In genomic region chr2:46852124-46852523, GRCh38 we compare ENCODE assay signal across 16 cellular contexts.
A peak's percentile ranks its signal among the peaks of the same experiment; 100 is the strongest.
DNase-seq lines count a peak whose midpoint lies in the region; ATAC-seq, FAIRE-seq and TF ChIP-seq lines count a peak whose summit lies in the region.
"Had no signal": no experiment of that assay in that cellular context is flagged by ENCODE, and none has a peak within 500 bp of the region (broad histone marks: within the 10 kb centered on the region; RNA-seq: fewer than 3 reads in every experiment).

No MANE protein-coding gene starts in this region.

- H3K79me2 ChIP-seq in SK-N-SH (ENCODE audit: insufficient read depth) (peaks cover 10% of the 10 kb centered on the region), K562 (ENCODE audit: control insufficient read depth, insufficient read depth, low read length) (no peaks in the 10 kb centered on the region)

- H3K27ac ChIP-seq in SK-N-SH (ENCODE audit: low read depth in 2 of 2, low read length in 1 of 2) (peak overlapping the region in 1 of 2 experiments; percentile 99; a peak in 2 of 4 replicates), K562 (ENCODE audit: extremely low read depth, low read depth, low read length) (no peak overlapping the region), muscle layer of colon (ENCODE audit: low read depth, low read length) (peak overlapping the region; percentile 25), uterus (peak overlapping the region; percentile 90 to 93)
- H3K27ac ChIP-seq: 22Rv1, C4-2B had no signal

- H3F3A ChIP-seq in SK-N-SH (replicated peaks; ENCODE audit: insufficient read depth) = peaks cover 85% of the 10 kb centered on the region

- H4K20me1 ChIP-seq in SK-N-SH (ENCODE audit: insufficient read depth) (no peaks in the 10 kb centered on the region), K562 (replicated peaks; ENCODE audit: control insufficient read depth, insufficient read depth, low read length) (no peaks in the 10 kb centered on the region)

- no peaks in the 10 kb centered on the region for H3K9me3 ChIP-seq in SK-N-SH
- H3K9me3 ChIP-seq in K562 (replicated peaks; ENCODE audit: control insufficient read depth, insufficient read depth, low read depth, low read length) = no peaks in the 10 kb centered on the region
- no peaks in the 10 kb centered on the region for H3K9me3 ChIP-seq in muscle layer of colon (ENCODE audit: low read length)
- H3K9me3 ChIP-seq in uterus = no peaks in the 10 kb centered on the region
- H3K9me3 ChIP-seq: Caco-2 had no signal

- no peak for FAIRE-seq in K562 (lab: Jason Lieb, UNC)
- FAIRE-seq: H54 had no signal

- H3K4me1 ChIP-seq in SK-N-SH (ENCODE audit: control insufficient read depth in 1 of 2, insufficient read depth in 2 of 2, low read depth in 1 of 2, low read length in 1 of 2) = peaks cover 42 to 70% of the 10 kb centered on the region in 2 experiments
- peaks cover 38 to 45% of the 10 kb centered on the region in 2 experiments for H3K4me1 ChIP-seq in K562 (replicated peaks in 1 of 2; ENCODE audit: control insufficient read depth in 2 of 2, insufficient read depth in 2 of 2, low read length in 2 of 2)
- peaks cover 64% of the 10 kb centered on the region for H3K4me1 ChIP-seq in muscle layer of colon (ENCODE audit: insufficient read depth, low read length)
- H3K4me1 ChIP-seq in uterus = peaks cover 32 to 42% of the 10 kb centered on the region in 2 donors

- POLR2A ChIA-PET in SK-N-SH (lab: Yijun Ruan, JAX) (no interaction called here), K562 (lab: Yijun Ruan, JAX) (no interaction called here)

- no peak overlapping the region for H3K4me2 ChIP-seq in SK-N-SH
- H3K4me2 ChIP-seq in K562 (ENCODE audit: insufficient read depth, low read length) = no peak overlapping the region

- no TSS peak for BruUV-seq in K562 (replicated peaks; lab: Mats Ljungman, UMichigan)

- intact Hi-C loops in K562 (cut with micrococcal nuclease) (no loop called here), uterus (cut with DNase I; ENCODE audit: low total_unique reads) (loop anchor here (5.0 kb wide), 1 partner anchor 40 kb away; no protein-coding TSS in a partner anchor)

- no peaks in the 10 kb centered on the region for H3K9me1 ChIP-seq in K562 (ENCODE audit: control insufficient read depth, insufficient read depth, low read length)

- DNase-seq in SK-N-SH (no peak), K562 (ENCODE audit: extremely low read depth in 1 of 4, low spot score in 3 of 4) (no peak), uterus (no peak), islet precursor cell (no peak), GF-D8 (lab: John Stamatoyannopoulos, UW) (no peak), SHP77 (lab: John Stamatoyannopoulos, UW) (no peak)
- DNase-seq: DMS153; NCI-H187; NCI-H446 treated with DMSO at 0.1 percent for 48 hours; NK-92 treated with Interleukin-12 subunit alpha and Interleukin-12 subunit beta, amount 100 ng/mL, for 24 hours had no signal

- no peaks in the 10 kb centered on the region for H3K9me2 ChIP-seq in SK-N-SH

- TF ChIP-seq CTCF in SK-N-SH (IDR thresholded peaks at IDR 0.05) (no peak), K562 (IDR thresholded peaks at IDR 0.05 in 2 of 3, conservative IDR thresholded peaks at IDR 0.05 in 1 of 3; ENCODE audit: insufficient read depth in 2 of 3, low read depth in 1 of 3, low read length in 3 of 3) (no peak), uterus (IDR thresholded peaks at IDR 0.05) (no peak)

- WGBS in SK-N-SH (ENCODE audit: low lambda C conversion rate) = 90% methylated on average over 9 of the region's 9 CpGs
- WGBS in K562 (ENCODE audit: insufficient coverage, low coverage, missing lambda C conversion rate) = 46% methylated on average over 9 of the region's 9 CpGs

- H3K4me3 ChIP-seq in SK-N-SH (ENCODE audit: low read depth in 2 of 2, low read length in 1 of 2) (no peak overlapping the region), K562 (no peak overlapping the region), muscle layer of colon (ENCODE audit: low read depth in 1 of 2, low read length in 2 of 2) (no peak overlapping the region), uterus (no peak overlapping the region)

- ATAC-seq in SK-N-SH treated with all-trans-retinoic acid at 6 μM for 48 hours (no peak), K562 (no peak)

- TF ChIP-seq RAD21 in SK-N-SH (IDR thresholded peaks at IDR 0.05; ENCODE audit: low read length) (no peak), K562 (CRISPR knock-in tag; conservative IDR thresholded peaks at IDR 0.05 in 1 of 2, IDR thresholded peaks at IDR 0.05 in 1 of 2) (no peak)

- TF ChIP-seq POLR2A in K562 (conservative IDR thresholded peaks at IDR 0.05) (no peak), uterus (IDR thresholded peaks at IDR 0.05) (no peak)

- 0 out of 2 replicates have a peak overlapping the region, but pooled peaks have one; percentile 7 for H3K9ac ChIP-seq in SK-N-SH
- H3K9ac ChIP-seq in K562 (ENCODE audit: insufficient read depth in 1 of 2, low read depth in 2 of 2, low read length in 2 of 2) = peak overlapping the region in 1 of 2 experiments; percentile 61; a peak in 1 of 4 replicates
- no peak overlapping the region for H3K9ac ChIP-seq in muscle layer of colon (ENCODE audit: low read length)

- in situ Hi-C loops in K562 (cut with MboI) = no loop called here

- CTCF ChIA-PET in SK-N-SH (lab: Yijun Ruan, JAX) (interaction anchor here (2.0 kb wide), 1 partner anchor 202 kb away, joined by 8 read pairs; no protein-coding TSS in a partner anchor), K562 (lab: Yijun Ruan, JAX; ENCODE audit: low intra/inter-chr PET ratio) (no interaction called here)

- H2AFZ ChIP-seq in SK-N-SH (ENCODE audit: low read depth) (no peak overlapping the region), K562 (ENCODE audit: low read depth, low read length) (no peak overlapping the region)

- no peaks in the 10 kb centered on the region for H3K27me3 ChIP-seq in SK-N-SH (ENCODE audit: insufficient read depth)
- no peaks in the 10 kb centered on the region for H3K27me3 ChIP-seq in K562 (ENCODE audit: control insufficient read depth in 2 of 2, insufficient read depth in 2 of 2, low read length in 2 of 2)
- no peaks in the 10 kb centered on the region for H3K27me3 ChIP-seq in muscle layer of colon (ENCODE audit: control insufficient read depth in 1 of 2, insufficient read depth in 2 of 2, low read length in 2 of 2)
- no peaks in the 10 kb centered on the region for H3K27me3 ChIP-seq in uterus

- TF ChIP-seq EP300 in SK-N-SH (IDR thresholded peaks at IDR 0.05; ENCODE audit: borderline replicate concordance in 1 of 2, low read depth in 1 of 2, low read length in 1 of 2) (no peak), K562 (IDR thresholded peaks at IDR 0.05; ENCODE audit: low read length) (no peak)

- H3K36me3 ChIP-seq in SK-N-SH (replicated peaks in 1 of 2; ENCODE audit: control insufficient read depth in 1 of 2, insufficient read depth in 2 of 2, low read length in 1 of 2) (no peaks in the 10 kb centered on the region), K562 (ENCODE audit: control insufficient read depth, insufficient read depth, low read length) (no peaks in the 10 kb centered on the region), muscle layer of colon (ENCODE audit: insufficient read depth, low read length) (no peaks in the 10 kb centered on the region), uterus (no peaks in the 10 kb centered on the region)

TF ChIP-seq in SK-N-SH, 30 proteins besides CTCF, POLR2A, EP300 and RAD21:
- TF ChIP-seq TCF12 (IDR thresholded peaks at IDR 0.05) (no peak), PBX3 (IDR thresholded peaks at IDR 0.05) (no peak), TEAD4 (IDR thresholded peaks at IDR 0.05; ENCODE audit: borderline replicate concordance, insufficient read depth) (no peak), FOXM1 (IDR thresholded peaks at IDR 0.05; ENCODE audit: low read depth) (no peak)

TF ChIP-seq in SK-N-SH treated with all-trans-retinoic acid at 6 μM for 48 hours, 23 proteins besides CTCF, POLR2A, EP300 and RAD21 (continues in another document):
- TF ChIP-seq ZNF8 (CRISPR knock-in tag; IDR thresholded peaks at IDR 0.05) (no peak), POU6F1 (CRISPR knock-in tag; IDR thresholded peaks at IDR 0.05; ENCODE audit: borderline replicate concordance, low read depth) (no peak), ZC3H10 (CRISPR knock-in tag; IDR thresholded peaks at IDR 0.05) (no peak), ZNF70 (CRISPR knock-in tag; IDR thresholded peaks at IDR 0.05) (no peak), SNAI2 (CRISPR knock-in tag; IDR thresholded peaks at IDR 0.05) (no peak)

TF ChIP-seq in K562, 482 proteins besides CTCF, POLR2A, EP300 and RAD21:
- no peak for TF ChIP-seq ZNF431 (CRISPR knock-in tag; IDR thresholded peaks at IDR 0.05)
- TF ChIP-seq RBM34 (IDR thresholded peaks at IDR 0.05; ENCODE audit: borderline replicate concordance, insufficient read depth, low read length) = no peak
- TF ChIP-seq CBFA2T3 (IDR thresholded peaks at IDR 0.05) = peak; percentile 21; the same call in 1 of the 2 replicates
TF ChIP-seq in K562: peak in this region for 1.
